Comparison of ENCODE assay signal across 1 cellular context in the genomic region with DNA sequence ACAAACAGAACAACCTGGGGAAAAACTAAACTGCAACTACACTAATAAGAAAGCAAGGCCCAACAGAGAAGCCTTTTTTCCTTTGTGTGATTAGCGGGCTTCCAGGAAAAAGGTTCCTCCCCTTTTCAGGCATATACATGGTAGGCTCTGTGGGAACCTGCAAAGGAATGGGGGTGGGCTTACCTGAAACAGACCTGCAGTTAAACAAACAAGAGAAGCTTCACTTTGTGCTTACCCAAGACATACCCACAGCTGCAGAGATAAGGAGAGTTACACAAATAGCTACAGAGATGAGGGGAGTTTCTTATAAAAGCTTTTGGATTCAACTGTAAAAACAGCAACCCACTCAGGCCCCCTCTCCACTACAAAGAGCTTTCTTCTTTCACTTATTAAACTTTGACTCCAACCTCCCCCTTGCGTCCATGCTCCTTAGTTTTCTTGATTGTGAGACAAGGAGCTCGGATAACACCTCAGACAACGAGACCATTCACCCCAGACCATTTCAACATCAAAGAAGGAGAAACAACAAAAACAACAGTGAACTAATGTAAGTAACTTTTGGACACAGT.
TF ChIP-seq lines count a peak whose summit lies in the region.

No MANE protein-coding gene starts in this region.

TF ChIP-seq in K562, 482 proteins besides CTCF, POLR2A, EP300 and RAD21:
- peak; percentile 11 for TF ChIP-seq PRDM10 (IDR thresholded peaks at IDR 0.05; ENCODE audit: partially characterized antibody)
- TF ChIP-seq, protein P1, sequence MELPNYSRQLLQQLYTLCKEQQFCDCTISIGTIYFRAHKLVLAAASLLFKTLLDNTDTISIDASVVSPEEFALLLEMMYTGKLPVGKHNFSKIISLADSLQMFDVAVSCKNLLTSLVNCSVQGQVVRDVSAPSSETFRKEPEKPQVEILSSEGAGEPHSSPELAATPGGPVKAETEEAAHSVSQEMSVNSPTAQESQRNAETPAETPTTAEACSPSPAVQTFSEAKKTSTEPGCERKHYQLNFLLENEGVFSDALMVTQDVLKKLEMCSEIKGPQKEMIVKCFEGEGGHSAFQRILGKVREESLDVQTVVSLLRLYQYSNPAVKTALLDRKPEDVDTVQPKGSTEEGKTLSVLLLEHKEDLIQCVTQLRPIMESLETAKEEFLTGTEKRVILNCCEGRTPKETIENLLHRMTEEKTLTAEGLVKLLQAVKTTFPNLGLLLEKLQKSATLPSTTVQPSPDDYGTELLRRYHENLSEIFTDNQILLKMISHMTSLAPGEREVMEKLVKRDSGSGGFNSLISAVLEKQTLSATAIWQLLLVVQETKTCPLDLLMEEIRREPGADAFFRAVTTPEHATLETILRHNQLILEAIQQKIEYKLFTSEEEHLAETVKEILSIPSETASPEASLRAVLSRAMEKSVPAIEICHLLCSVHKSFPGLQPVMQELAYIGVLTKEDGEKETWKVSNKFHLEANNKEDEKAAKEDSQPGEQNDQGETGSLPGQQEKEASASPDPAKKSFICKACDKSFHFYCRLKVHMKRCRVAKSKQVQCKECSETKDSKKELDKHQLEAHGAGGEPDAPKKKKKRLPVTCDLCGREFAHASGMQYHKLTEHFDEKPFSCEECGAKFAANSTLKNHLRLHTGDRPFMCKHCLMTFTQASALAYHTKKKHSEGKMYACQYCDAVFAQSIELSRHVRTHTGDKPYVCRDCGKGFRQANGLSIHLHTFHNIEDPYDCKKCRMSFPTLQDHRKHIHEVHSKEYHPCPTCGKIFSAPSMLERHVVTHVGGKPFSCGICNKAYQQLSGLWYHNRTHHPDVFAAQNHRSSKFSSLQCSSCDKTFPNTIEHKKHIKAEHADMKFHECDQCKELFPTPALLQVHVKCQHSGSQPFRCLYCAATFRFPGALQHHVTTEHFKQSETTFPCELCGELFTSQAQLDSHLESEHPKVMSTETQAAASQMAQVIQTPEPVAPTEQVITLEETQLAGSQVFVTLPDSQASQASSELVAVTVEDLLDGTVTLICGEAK (IDR thresholded peaks at IDR 0.05): no peak
- TF ChIP-seq, protein P1 (CRISPR knock-in tag; IDR thresholded peaks at IDR 0.05): no peak
